In genomic region chr5:83927140-83927733, GRCh38 we compare ENCODE assay signal across 8 cellular contexts.
DNase-seq lines count a peak whose midpoint lies in the region; ATAC-seq and TF ChIP-seq lines count a peak whose summit lies in the region.

No MANE protein-coding gene starts in this region.

- in situ Hi-C loops in HAP-1 (cut with MboI; ENCODE audit: low sequenced_read_pairs), result no loop called here

- TF ChIP-seq CTCF in foreskin keratinocyte (conservative IDR thresholded peaks at IDR 0.05) (peak; percentile 72), osteoblast (IDR thresholded peaks at IDR 0.05; ENCODE audit: extremely low read depth, low read depth, low read length) (peak; percentile 87)

- H3K27ac ChIP-seq in foreskin keratinocyte (no peak overlapping the region), osteoblast (ENCODE audit: low read depth, low read length) (peak overlapping the region; percentile 97)

- no peaks in the 10 kb centered on the region; the same call in 1 of the 2 replicates for H3K27me3 ChIP-seq in HAP-1 (ENCODE audit: low read depth)
- no peaks in the 10 kb centered on the region for H3K27me3 ChIP-seq in foreskin keratinocyte
- no peaks in the 10 kb centered on the region for H3K27me3 ChIP-seq in osteoblast (ENCODE audit: insufficient read depth, low read length)

- peak; percentile 19 to 25 for DNase-seq in activated CD4-positive, alpha-beta T cell treated with anti-CD3 and anti-CD28 coated beads for 24 hours (ENCODE audit: low read depth in 2 of 2)
- DNase-seq in activated CD4-positive, alpha-beta T cell treated with anti-CD3 and anti-CD28 coated beads for 1 hour, result no peak
- peak; percentile 31 to 82 for DNase-seq in HAP-1 (ENCODE audit: low spot score in 2 of 2)
- peak; percentile 9 for DNase-seq in NCI-H146 treated with DMSO at 0.1 percent for 48 hours (lab: John Stamatoyannopoulos, UW; ENCODE audit: unreplicated experiment)
- DNase-seq in activated CD8-positive, alpha-beta memory T cell treated with anti-CD3 and anti-CD28 coated beads, Interleukin-2, amount 50 U/mL, for 4 hours, result peak; percentile 18
- DNase-seq in foreskin keratinocyte, result peak in 1 of 2 donors; percentile 35
- DNase-seq in osteoblast (ENCODE audit: insufficient read length, low spot score, missing footprints), result peak; percentile 79

- H2AFZ ChIP-seq in osteoblast (ENCODE audit: low read length), result no peak overlapping the region

- H3K36me3 ChIP-seq in HAP-1 (replicated peaks) (no peaks in the 10 kb centered on the region), osteoblast (ENCODE audit: insufficient read depth, low read length) (no peaks in the 10 kb centered on the region)

- no peak overlapping the region for H3K4me2 ChIP-seq in osteoblast (ENCODE audit: insufficient read depth, low read length)

- ATAC-seq in foreskin keratinocyte (peak; percentile 69), HG02970 (IDR thresholded peaks at IDR 0.05; ENCODE audit: low FRiP score, unreplicated experiment) (no peak)

- no peaks in the 10 kb centered on the region for H3K4me1 ChIP-seq in HAP-1
- H3K4me1 ChIP-seq in foreskin keratinocyte, result no peaks in the 10 kb centered on the region
- H3K4me1 ChIP-seq in osteoblast (ENCODE audit: insufficient read depth, low read length), result peaks cover 55% of the 10 kb centered on the region

- no peak overlapping the region for H3K4me3 ChIP-seq in HAP-1
- H3K4me3 ChIP-seq in osteoblast (ENCODE audit: insufficient read depth, low read length), result no peak overlapping the region

- no peaks in the 10 kb centered on the region for H4K20me1 ChIP-seq in osteoblast (ENCODE audit: insufficient read depth, low read length)

- no peaks in the 10 kb centered on the region for H3K79me2 ChIP-seq in osteoblast (ENCODE audit: insufficient read depth, low read length)

- H3K9me3 ChIP-seq in HAP-1 (no peaks in the 10 kb centered on the region), osteoblast (ENCODE audit: low read depth, low read length) (no peaks in the 10 kb centered on the region)
